20 cellular contexts compared by ENCODE assay signal in the genomic region with DNA sequence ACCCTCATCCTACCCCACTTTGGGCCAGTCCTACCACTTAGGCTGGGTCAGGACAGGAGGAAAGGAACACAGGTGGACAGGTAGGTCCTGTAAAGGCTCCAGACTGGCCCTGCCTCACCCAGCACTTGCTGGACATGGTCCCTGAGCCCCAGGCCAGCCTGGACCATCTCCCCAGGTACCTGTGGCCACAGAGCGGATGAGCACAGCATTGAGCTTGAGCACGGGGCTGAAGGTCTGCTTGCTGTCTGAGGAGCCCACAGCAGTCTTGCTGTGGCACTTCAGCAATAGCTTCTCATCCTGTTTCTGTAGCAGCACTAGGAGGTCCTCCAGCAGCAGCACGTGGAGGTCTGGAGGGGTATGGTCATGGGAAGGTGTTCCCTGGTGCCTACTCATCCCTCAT. TPM values are rescaled to one million over a fixed set of nuclear protein-coding genes. Genes with fewer than 3 reads are reported as not detected.
A peak's percentile ranks its signal among the peaks of the same experiment; 100 is the strongest.
DNase-seq lines count a peak whose midpoint lies in the region; ATAC-seq and TF ChIP-seq lines count a peak whose summit lies in the region.
"Had no signal": no experiment of that assay in that cellular context is flagged by ENCODE, and none has a peak within 500 bp of the region (broad histone marks: within the 10 kb centered on the region; RNA-seq: fewer than 3 reads in every experiment).

No MANE protein-coding gene starts in this region.

- H3K4me1 Mint-ChIP-seq in CD4-positive, CD25-positive, alpha-beta regulatory T cell: peaks cover 0 to 4% (median 0%) of the 10 kb centered on the region in 4 donors
- H3K4me1 Mint-ChIP-seq in endothelial cell (ENCODE audit: unreplicated experiment): peaks cover 19% of the 10 kb centered on the region

- no peak for ATAC-seq in CD4-positive, CD25-positive, alpha-beta regulatory T cell (ENCODE audit: low read depth in 2 of 2)
- ATAC-seq in left cardiac atrium: no peak
- ATAC-seq: CD8-positive, alpha-beta T cell; GM12878 had no signal

- H3K9me3 ChIP-seq in CD4-positive, CD25-positive, alpha-beta regulatory T cell (ENCODE audit: control insufficient read depth in 2 of 2, low read length in 2 of 2): no peaks in the 10 kb centered on the region
- H3K9me3 ChIP-seq: BE2C, HAP-1 had no signal

- H3K27ac Mint-ChIP-seq in CD4-positive, CD25-positive, alpha-beta regulatory T cell: peak overlapping the region in 2 of 3 donors; percentile 27 to 75
- H3K27ac Mint-ChIP-seq in endothelial cell (ENCODE audit: unreplicated experiment): peak overlapping the region; percentile 2
- H3K27ac Mint-ChIP-seq: CD8-positive, alpha-beta T cell had no signal

- no peak for TF ChIP-seq CTCF in endothelial cell (IDR thresholded peaks at IDR 0.05; ENCODE audit: unreplicated experiment)

- H3K9me3 Mint-ChIP-seq in CD4-positive, CD25-positive, alpha-beta regulatory T cell: no peaks in the 10 kb centered on the region
- H3K9me3 Mint-ChIP-seq in endothelial cell (ENCODE audit: unreplicated experiment): no peaks in the 10 kb centered on the region
- H3K9me3 Mint-ChIP-seq: CD8-positive, alpha-beta T cell had no signal

- no peaks in the 10 kb centered on the region for H3K27me3 ChIP-seq in CD4-positive, CD25-positive, alpha-beta regulatory T cell (ENCODE audit: control insufficient read depth, insufficient read depth, low read length)
- H3K27me3 ChIP-seq: BE2C had no signal

- H3K36me3 ChIP-seq in CD4-positive, CD25-positive, alpha-beta regulatory T cell (ENCODE audit: control insufficient read depth, insufficient read depth, low read length): peaks cover 84% of the 10 kb centered on the region

- H3K4me3 Mint-ChIP-seq in CD4-positive, CD25-positive, alpha-beta regulatory T cell: no peak overlapping the region
- H3K4me3 Mint-ChIP-seq in endothelial cell (ENCODE audit: unreplicated experiment): no peak overlapping the region
- H3K4me3 Mint-ChIP-seq: CD8-positive, alpha-beta T cell had no signal

- H3K4me1 ChIP-seq in CD4-positive, CD25-positive, alpha-beta regulatory T cell (ENCODE audit: control insufficient read depth, insufficient read depth, low read length, poor library complexity, severe bottlenecking): no peaks in the 10 kb centered on the region
- H3K4me1 ChIP-seq: BE2C, HAP-1 had no signal

- intact Hi-C loops in posterior vena cava (cut with DNase I): no loop called here
- intact Hi-C loops in left cardiac atrium (cut with DNase I): no loop called here

- DNase-seq in CD4-positive, CD25-positive, alpha-beta regulatory T cell: no peak
- DNase-seq in endothelial cell (ENCODE audit: low spot score): no peak
- peak; percentile 70 for DNase-seq in posterior vena cava (ENCODE audit: low spot score)
- DNase-seq in HUDEP-2 (lab: John Stamatoyannopoulos, UW; ENCODE audit: unreplicated experiment in 76 of 76): no peak
- DNase-seq in left cardiac atrium: no peak
- DNase-seq in activated T-cell treated with anti-CD3 and anti-CD28 coated beads, Interleukin-2, amount 50 U/mL, for 48 hours: no peak
- DNase-seq: ACHN; BE2C; C1 segment of cervical spinal cord; Calu3; CD8-positive, alpha-beta T cell; DMS53; DND-41; EL; GM23248 had no signal

- no peaks in the 10 kb centered on the region for H3K27me3 Mint-ChIP-seq in CD4-positive, CD25-positive, alpha-beta regulatory T cell
- peaks cover 18% of the 10 kb centered on the region for H3K27me3 Mint-ChIP-seq in endothelial cell (ENCODE audit: unreplicated experiment)

- H3K27ac ChIP-seq in CD4-positive, CD25-positive, alpha-beta regulatory T cell (ENCODE audit: insufficient read depth, low read length, poor library complexity, severe bottlenecking): no peak overlapping the region
- H3K27ac ChIP-seq: GM23248 had no signal

- peaks cover 58% of the 10 kb centered on the region for H3K36me3 Mint-ChIP-seq in CD4-positive, CD25-positive, alpha-beta regulatory T cell
- peaks cover 74% of the 10 kb centered on the region for H3K36me3 Mint-ChIP-seq in endothelial cell (ENCODE audit: low read depth, unreplicated experiment)

- no peak overlapping the region for H3K4me3 ChIP-seq in CD4-positive, CD25-positive, alpha-beta regulatory T cell (ENCODE audit: low read depth, low read length)
- H3K4me3 ChIP-seq: GM12878, GM23248, HAP-1 had no signal

RNA-seq across cellular contexts. Expression of a gene that starts 23.3 kb away (rescaled TPM):
- not detected for total RNA-seq in CD4-positive, CD25-positive, alpha-beta regulatory T cell
- polyA plus RNA-seq in CD4-positive, CD25-positive, alpha-beta regulatory T cell: not detected
- total RNA-seq in endothelial cell (ENCODE audit: unreplicated experiment) (0.95 TPM), posterior vena cava (not detected), left cardiac atrium (not detected)
- total RNA-seq: Calu3; CD8-positive, alpha-beta T cell; G401; GM12878; H4; HT-29 had no signal
- polyA plus RNA-seq: GM12878, GM23248 had no signal

RNA-seq across cellular contexts. Expression of a gene that starts 50.2 kb away (rescaled TPM):
- 1.3 TPM for total RNA-seq in CD4-positive, CD25-positive, alpha-beta regulatory T cell
- not detected for polyA plus RNA-seq in CD4-positive, CD25-positive, alpha-beta regulatory T cell
- total RNA-seq in endothelial cell (ENCODE audit: unreplicated experiment) (50.7 TPM), posterior vena cava (10 to 100 TPM; 14.5 to 14.6 TPM), left cardiac atrium (10 to 100 TPM in 1 of 2 donors, 1 to 10 TPM in 1; 7.2 to 10.4 TPM)
- total RNA-seq: CD8-positive, alpha-beta T cell; GM12878; H4 had no signal
- polyA plus RNA-seq: GM12878 had no signal
